Comparison of ENCODE assay signal across 1 cellular context in genomic region chr17:64147110-64148016, GRCh38.
A peak's percentile ranks its signal among the peaks of the same experiment; 100 is the strongest.
TF ChIP-seq lines count a peak whose summit lies in the region.

No MANE protein-coding gene starts in this region.

TF ChIP-seq in K562, 482 proteins besides CTCF, POLR2A, EP300 and RAD21 (continued from another document and continues in another):
- no peak for TF ChIP-seq PBX2 (CRISPR knock-in tag; IDR thresholded peaks at IDR 0.05; ENCODE audit: low read depth)
- TF ChIP-seq PBX2 (tag; conservative IDR thresholded peaks at IDR 0.05; ENCODE audit: low read depth): no peak
- TF ChIP-seq PTTG1 (tag; IDR thresholded peaks at IDR 0.05; ENCODE audit: low read depth): no peak
- TF ChIP-seq U2AF2 (optimal IDR thresholded peaks at IDR 0.05; ENCODE audit: low read depth, low read length): no peak
- 0 out of 2 replicates have a peak, but pooled peaks have one; percentile 45 for TF ChIP-seq ETV5 (CRISPR knock-in tag; IDR thresholded peaks at IDR 0.05; ENCODE audit: low read depth)
- TF ChIP-seq MGA (IDR thresholded peaks at IDR 0.05): peak; percentile 51; the same call in 1 of the 2 replicates
- TF ChIP-seq MAFF (IDR thresholded peaks at IDR 0.05; ENCODE audit: low read length): no peak; the same call in 1 of the 2 replicates
- TF ChIP-seq RBM39 (optimal IDR thresholded peaks at IDR 0.05; ENCODE audit: low read depth, low read length): no peak
- no peak for TF ChIP-seq THRAP3 (IDR thresholded peaks at IDR 0.05; ENCODE audit: borderline replicate concordance)
- TF ChIP-seq NR0B1 (IDR thresholded peaks at IDR 0.05; ENCODE audit: partially characterized antibody): no peak
- TF ChIP-seq FOXO4 (CRISPR knock-in tag; IDR thresholded peaks at IDR 0.05): no peak
- no peak for TF ChIP-seq OTX1 (CRISPR knock-in tag; IDR thresholded peaks at IDR 0.05)
- TF ChIP-seq ZNF589 (CRISPR knock-in tag; IDR thresholded peaks at IDR 0.05; ENCODE audit: low read depth): no peak
- TF ChIP-seq ZNF277 (CRISPR knock-in tag; IDR thresholded peaks at IDR 0.05; ENCODE audit: borderline replicate concordance): no peak
- TF ChIP-seq POLR2H (tag; IDR thresholded peaks at IDR 0.05; ENCODE audit: low read depth): peak; percentile 72
- TF ChIP-seq ZNF696 (CRISPR knock-in tag; conservative IDR thresholded peaks at IDR 0.05): 0 out of 2 replicates have a peak, but pooled peaks have one; percentile 4
- no peak for TF ChIP-seq E2F4 (CRISPR knock-in tag; IDR thresholded peaks at IDR 0.05; ENCODE audit: low read depth)
- no peak for TF ChIP-seq RUNX1 (IDR thresholded peaks at IDR 0.05; ENCODE audit: low read depth)
- TF ChIP-seq XRCC4 (IDR thresholded peaks at IDR 0.05; ENCODE audit: extremely low read depth, insufficient read depth, insufficient read length): no peak
- no peak for TF ChIP-seq C11orf30 (IDR thresholded peaks at IDR 0.05; ENCODE audit: low read depth)
- TF ChIP-seq SMAD2 (IDR thresholded peaks at IDR 0.05; ENCODE audit: low read depth, low read length): no peak
- TF ChIP-seq PHTF2 (CRISPR knock-in tag; IDR thresholded peaks at IDR 0.05): 0 out of 2 replicates have a peak, but pooled peaks have one; percentile 49
- no peak for TF ChIP-seq SOX6 (IDR thresholded peaks at IDR 0.05)
- TF ChIP-seq HBP1 (CRISPR knock-in tag; IDR thresholded peaks at IDR 0.05): peak; percentile 28
- no peak for TF ChIP-seq ZNF146 (CRISPR knock-in tag; IDR thresholded peaks at IDR 0.05; ENCODE audit: unreplicated experiment)
- TF ChIP-seq XRCC5 (IDR thresholded peaks at IDR 0.05; ENCODE audit: low read depth, low read length): no peak
- no peak for TF ChIP-seq NR1H2 (CRISPR knock-in tag; IDR thresholded peaks at IDR 0.05)
- no peak for TF ChIP-seq TCF3 (CRISPR knock-in tag; IDR thresholded peaks at IDR 0.05)
- TF ChIP-seq MYC (IDR thresholded peaks at IDR 0.05; ENCODE audit: low read depth, low read length): peak; percentile 81
- no peak for TF ChIP-seq MYC (CRISPR knock-in tag; IDR thresholded peaks at IDR 0.05; ENCODE audit: borderline replicate concordance, low read depth)
- TF ChIP-seq PHF21A (IDR thresholded peaks at IDR 0.05; ENCODE audit: borderline replicate concordance, low read depth): no peak
- TF ChIP-seq MEF2D (tag; conservative IDR thresholded peaks at IDR 0.05; ENCODE audit: low read depth): no peak
- TF ChIP-seq UBTF (IDR thresholded peaks at IDR 0.05; ENCODE audit: borderline replicate concordance in 1 of 2, low read depth in 2 of 2, low read length in 2 of 2): no peak
- no peak for TF ChIP-seq TCF15 (CRISPR knock-in tag; IDR thresholded peaks at IDR 0.05)
- TF ChIP-seq BCOR (IDR thresholded peaks at IDR 0.05): no peak
